Comparison of ENCODE assay signal across 1 cellular context in the genomic region with DNA sequence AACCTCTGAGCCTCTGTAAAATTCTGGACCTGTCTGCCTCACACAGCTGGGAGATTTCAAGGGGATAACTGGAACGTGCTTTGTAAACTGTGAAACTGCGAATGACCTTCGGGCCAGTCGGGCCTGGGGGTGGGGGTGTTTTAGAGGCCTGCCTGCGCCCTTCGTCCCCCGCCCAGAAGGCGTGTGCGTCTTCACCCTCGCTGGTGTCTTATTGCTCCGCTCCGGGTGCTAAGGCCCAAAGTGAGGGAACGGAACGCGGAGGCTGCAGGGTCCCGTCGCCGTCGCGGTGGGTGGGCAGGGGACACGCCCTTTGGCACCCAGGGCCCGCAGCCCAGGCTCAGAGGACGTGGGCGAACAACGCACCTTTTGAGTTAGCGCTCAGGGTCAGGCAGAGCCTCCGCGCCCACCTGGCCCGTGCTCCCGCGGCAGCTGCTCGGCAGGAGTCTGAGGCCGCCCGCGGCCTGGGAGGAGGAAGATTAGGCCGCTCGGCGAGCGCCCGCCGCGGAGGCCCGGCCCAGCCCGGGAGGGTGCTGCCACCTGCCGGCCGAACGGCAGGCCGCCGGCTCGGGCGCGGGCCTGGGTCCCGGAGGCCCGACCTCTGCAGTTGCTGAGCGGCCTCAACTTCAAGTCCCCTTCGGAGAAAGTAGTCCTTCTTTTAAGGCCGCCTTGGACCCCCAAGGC.
TF ChIP-seq lines count a peak whose summit lies in the region.

No MANE protein-coding gene starts in this region.

TF ChIP-seq in K562, 482 proteins besides CTCF, POLR2A, EP300 and RAD21 (continued from another document and continues in another):
- TF ChIP-seq ZNF3 (CRISPR knock-in tag; IDR thresholded peaks at IDR 0.05): no peak
- no peak for TF ChIP-seq CHCHD3 (CRISPR knock-in tag; IDR thresholded peaks at IDR 0.05)
- TF ChIP-seq GTF2E2 (tag; IDR thresholded peaks at IDR 0.05): no peak
- TF ChIP-seq, protein P1, sequence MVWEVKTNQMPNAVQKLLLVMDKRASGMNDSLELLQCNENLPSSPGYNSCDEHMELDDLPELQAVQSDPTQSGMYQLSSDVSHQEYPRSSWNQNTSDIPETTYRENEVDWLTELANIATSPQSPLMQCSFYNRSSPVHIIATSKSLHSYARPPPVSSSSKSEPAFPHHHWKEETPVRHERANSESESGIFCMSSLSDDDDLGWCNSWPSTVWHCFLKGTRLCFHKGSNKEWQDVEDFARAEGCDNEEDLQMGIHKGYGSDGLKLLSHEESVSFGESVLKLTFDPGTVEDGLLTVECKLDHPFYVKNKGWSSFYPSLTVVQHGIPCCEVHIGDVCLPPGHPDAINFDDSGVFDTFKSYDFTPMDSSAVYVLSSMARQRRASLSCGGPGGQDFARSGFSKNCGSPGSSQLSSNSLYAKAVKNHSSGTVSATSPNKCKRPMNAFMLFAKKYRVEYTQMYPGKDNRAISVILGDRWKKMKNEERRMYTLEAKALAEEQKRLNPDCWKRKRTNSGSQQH (CRISPR knock-in tag; IDR thresholded peaks at IDR 0.05): 0 out of 2 replicates have a peak, but pooled peaks have one; percentile 58
- TF ChIP-seq REST (CRISPR knock-in tag; IDR thresholded peaks at IDR 0.05; ENCODE audit: low read depth): no peak; the same call in 1 of the 2 replicates
- peak; percentile 91 for TF ChIP-seq GATAD2B (IDR thresholded peaks at IDR 0.05; ENCODE audit: borderline replicate concordance)
- TF ChIP-seq TCF7 (IDR thresholded peaks at IDR 0.05; ENCODE audit: borderline replicate concordance): no peak; the same call in 1 of the 2 replicates
- no peak for TF ChIP-seq DACH1 (IDR thresholded peaks at IDR 0.05; ENCODE audit: partially characterized antibody)
- TF ChIP-seq ZSCAN29 (IDR thresholded peaks at IDR 0.05): no peak
- 0 out of 2 replicates have a peak, but pooled peaks have one; percentile 24 for TF ChIP-seq ZNF668 (CRISPR knock-in tag; IDR thresholded peaks at IDR 0.05)
- peak; percentile 71; the same call in 1 of the 2 replicates for TF ChIP-seq ETV5 (CRISPR knock-in tag; IDR thresholded peaks at IDR 0.05; ENCODE audit: low read depth)
- peak; percentile 24; the same call in 1 of the 2 replicates for TF ChIP-seq TEAD4 (IDR thresholded peaks at IDR 0.05; ENCODE audit: low read length)
- no peak for TF ChIP-seq TEAD4 (CRISPR knock-in tag; IDR thresholded peaks at IDR 0.05; ENCODE audit: borderline replicate concordance)
- no peak for TF ChIP-seq FOXJ3 (CRISPR knock-in tag; IDR thresholded peaks at IDR 0.05)
- TF ChIP-seq MTA3 (IDR thresholded peaks at IDR 0.05; ENCODE audit: borderline replicate concordance): peak; percentile 70; the same call in 1 of the 2 replicates
- no peak for TF ChIP-seq TAF1 (IDR thresholded peaks at IDR 0.05; ENCODE audit: control insufficient read depth, extremely low read depth, insufficient read depth, low read length, severe bottlenecking)
- no peak for TF ChIP-seq CC2D1A (IDR thresholded peaks at IDR 0.05)
- TF ChIP-seq ESRRA (IDR thresholded peaks at IDR 0.05; ENCODE audit: borderline replicate concordance, low read depth): peak; percentile 41; the same call in 1 of the 2 replicates
- TF ChIP-seq NCOA6 (IDR thresholded peaks at IDR 0.05): no peak
- TF ChIP-seq, protein P2, sequence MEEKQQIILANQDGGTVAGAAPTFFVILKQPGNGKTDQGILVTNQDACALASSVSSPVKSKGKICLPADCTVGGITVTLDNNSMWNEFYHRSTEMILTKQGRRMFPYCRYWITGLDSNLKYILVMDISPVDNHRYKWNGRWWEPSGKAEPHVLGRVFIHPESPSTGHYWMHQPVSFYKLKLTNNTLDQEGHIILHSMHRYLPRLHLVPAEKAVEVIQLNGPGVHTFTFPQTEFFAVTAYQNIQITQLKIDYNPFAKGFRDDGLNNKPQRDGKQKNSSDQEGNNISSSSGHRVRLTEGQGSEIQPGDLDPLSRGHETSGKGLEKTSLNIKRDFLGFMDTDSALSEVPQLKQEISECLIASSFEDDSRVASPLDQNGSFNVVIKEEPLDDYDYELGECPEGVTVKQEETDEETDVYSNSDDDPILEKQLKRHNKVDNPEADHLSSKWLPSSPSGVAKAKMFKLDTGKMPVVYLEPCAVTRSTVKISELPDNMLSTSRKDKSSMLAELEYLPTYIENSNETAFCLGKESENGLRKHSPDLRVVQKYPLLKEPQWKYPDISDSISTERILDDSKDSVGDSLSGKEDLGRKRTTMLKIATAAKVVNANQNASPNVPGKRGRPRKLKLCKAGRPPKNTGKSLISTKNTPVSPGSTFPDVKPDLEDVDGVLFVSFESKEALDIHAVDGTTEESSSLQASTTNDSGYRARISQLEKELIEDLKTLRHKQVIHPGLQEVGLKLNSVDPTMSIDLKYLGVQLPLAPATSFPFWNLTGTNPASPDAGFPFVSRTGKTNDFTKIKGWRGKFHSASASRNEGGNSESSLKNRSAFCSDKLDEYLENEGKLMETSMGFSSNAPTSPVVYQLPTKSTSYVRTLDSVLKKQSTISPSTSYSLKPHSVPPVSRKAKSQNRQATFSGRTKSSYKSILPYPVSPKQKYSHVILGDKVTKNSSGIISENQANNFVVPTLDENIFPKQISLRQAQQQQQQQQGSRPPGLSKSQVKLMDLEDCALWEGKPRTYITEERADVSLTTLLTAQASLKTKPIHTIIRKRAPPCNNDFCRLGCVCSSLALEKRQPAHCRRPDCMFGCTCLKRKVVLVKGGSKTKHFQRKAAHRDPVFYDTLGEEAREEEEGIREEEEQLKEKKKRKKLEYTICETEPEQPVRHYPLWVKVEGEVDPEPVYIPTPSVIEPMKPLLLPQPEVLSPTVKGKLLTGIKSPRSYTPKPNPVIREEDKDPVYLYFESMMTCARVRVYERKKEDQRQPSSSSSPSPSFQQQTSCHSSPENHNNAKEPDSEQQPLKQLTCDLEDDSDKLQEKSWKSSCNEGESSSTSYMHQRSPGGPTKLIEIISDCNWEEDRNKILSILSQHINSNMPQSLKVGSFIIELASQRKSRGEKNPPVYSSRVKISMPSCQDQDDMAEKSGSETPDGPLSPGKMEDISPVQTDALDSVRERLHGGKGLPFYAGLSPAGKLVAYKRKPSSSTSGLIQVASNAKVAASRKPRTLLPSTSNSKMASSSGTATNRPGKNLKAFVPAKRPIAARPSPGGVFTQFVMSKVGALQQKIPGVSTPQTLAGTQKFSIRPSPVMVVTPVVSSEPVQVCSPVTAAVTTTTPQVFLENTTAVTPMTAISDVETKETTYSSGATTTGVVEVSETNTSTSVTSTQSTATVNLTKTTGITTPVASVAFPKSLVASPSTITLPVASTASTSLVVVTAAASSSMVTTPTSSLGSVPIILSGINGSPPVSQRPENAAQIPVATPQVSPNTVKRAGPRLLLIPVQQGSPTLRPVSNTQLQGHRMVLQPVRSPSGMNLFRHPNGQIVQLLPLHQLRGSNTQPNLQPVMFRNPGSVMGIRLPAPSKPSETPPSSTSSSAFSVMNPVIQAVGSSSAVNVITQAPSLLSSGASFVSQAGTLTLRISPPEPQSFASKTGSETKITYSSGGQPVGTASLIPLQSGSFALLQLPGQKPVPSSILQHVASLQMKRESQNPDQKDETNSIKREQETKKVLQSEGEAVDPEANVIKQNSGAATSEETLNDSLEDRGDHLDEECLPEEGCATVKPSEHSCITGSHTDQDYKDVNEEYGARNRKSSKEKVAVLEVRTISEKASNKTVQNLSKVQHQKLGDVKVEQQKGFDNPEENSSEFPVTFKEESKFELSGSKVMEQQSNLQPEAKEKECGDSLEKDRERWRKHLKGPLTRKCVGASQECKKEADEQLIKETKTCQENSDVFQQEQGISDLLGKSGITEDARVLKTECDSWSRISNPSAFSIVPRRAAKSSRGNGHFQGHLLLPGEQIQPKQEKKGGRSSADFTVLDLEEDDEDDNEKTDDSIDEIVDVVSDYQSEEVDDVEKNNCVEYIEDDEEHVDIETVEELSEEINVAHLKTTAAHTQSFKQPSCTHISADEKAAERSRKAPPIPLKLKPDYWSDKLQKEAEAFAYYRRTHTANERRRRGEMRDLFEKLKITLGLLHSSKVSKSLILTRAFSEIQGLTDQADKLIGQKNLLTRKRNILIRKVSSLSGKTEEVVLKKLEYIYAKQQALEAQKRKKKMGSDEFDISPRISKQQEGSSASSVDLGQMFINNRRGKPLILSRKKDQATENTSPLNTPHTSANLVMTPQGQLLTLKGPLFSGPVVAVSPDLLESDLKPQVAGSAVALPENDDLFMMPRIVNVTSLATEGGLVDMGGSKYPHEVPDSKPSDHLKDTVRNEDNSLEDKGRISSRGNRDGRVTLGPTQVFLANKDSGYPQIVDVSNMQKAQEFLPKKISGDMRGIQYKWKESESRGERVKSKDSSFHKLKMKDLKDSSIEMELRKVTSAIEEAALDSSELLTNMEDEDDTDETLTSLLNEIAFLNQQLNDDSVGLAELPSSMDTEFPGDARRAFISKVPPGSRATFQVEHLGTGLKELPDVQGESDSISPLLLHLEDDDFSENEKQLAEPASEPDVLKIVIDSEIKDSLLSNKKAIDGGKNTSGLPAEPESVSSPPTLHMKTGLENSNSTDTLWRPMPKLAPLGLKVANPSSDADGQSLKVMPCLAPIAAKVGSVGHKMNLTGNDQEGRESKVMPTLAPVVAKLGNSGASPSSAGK (IDR thresholded peaks at IDR 0.05): peak; percentile 93
- TF ChIP-seq ZNF584 (CRISPR knock-in tag; IDR thresholded peaks at IDR 0.05; ENCODE audit: low read depth): no peak
- TF ChIP-seq NONO (IDR thresholded peaks at IDR 0.05; ENCODE audit: low read depth in 2 of 2, low read length in 1 of 2): peak in 1 of 2 experiments; percentile 80; a peak in 2 of 4 replicates
- no peak for TF ChIP-seq CLOCK (CRISPR knock-in tag; IDR thresholded peaks at IDR 0.05; ENCODE audit: borderline replicate concordance)
- TF ChIP-seq ZNF785 (CRISPR knock-in tag; IDR thresholded peaks at IDR 0.05): no peak
- no peak for TF ChIP-seq NKRF (IDR thresholded peaks at IDR 0.05; ENCODE audit: borderline replicate concordance)
- no peak for TF ChIP-seq E2F8 (IDR thresholded peaks at IDR 0.05; ENCODE audit: low read depth, partially characterized antibody)
- TF ChIP-seq PYGO2 (tag; IDR thresholded peaks at IDR 0.05): no peak
- TF ChIP-seq EHMT2 (IDR thresholded peaks at IDR 0.05): no peak
